In the genomic region with DNA sequence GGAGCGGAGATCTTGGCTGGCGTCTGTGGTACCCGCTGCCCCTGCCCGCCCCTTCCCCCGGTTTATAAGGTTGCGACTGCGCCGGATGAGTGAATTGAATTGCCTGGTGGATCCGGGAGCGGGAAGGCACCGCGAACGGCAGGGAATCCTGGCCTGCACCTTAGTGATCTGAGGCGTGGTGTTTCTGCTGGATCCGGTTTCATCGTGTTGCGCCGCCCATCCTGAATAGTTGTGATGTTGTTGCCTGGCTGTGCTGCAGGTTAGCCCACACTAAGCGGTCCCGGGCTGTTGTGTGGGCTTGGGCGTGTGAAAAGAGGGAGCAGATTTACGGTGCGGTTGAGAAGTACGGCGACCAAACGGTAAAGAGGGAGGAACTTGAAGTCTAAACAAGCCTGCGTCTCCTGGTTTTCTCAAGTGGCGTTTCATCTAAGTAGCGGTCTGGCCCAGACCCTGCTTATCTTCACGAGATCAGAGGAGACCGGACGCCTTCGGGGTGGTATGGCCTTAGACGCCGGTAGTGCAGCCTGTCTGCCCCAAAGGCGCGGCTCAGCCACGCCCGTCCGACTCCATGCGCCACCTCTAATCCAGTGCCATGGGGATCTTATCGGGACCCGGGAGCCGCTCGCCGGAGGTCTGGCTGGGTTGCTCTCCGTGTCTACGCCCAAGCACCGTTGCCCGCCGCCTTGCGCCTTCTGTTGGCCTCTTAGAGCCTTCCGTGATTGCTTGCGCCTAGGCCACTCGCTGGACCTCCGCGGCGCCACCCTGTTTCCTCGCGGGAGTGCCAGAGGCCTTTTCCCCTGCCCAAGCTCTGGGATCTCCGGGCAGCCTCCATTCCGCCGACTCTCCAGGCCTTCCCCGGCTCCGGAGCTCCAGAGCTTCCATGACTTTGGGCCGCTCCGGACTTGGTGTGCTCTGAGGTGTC, we compare ENCODE assay signal across 8 cellular contexts.
DNase-seq lines count a peak whose midpoint lies in the region; ATAC-seq and TF ChIP-seq lines count a peak whose summit lies in the region.

No MANE protein-coding gene starts in this region.

- H3K27ac Mint-ChIP-seq in T-helper 17 cell (peak overlapping the region; percentile 83), endothelial cell (ENCODE audit: unreplicated experiment) (no peak overlapping the region)

- H3K27ac ChIP-seq in urinary bladder (ENCODE audit: low read depth) = no peak overlapping the region

- peak overlapping the region; percentile 16 for H3K4me3 ChIP-seq in urinary bladder (ENCODE audit: low read depth, low read length)

- whole genome bisulfite sequencing in urinary bladder = 2% methylated on average over 67 of the region's 67 CpGs

- no peaks in the 10 kb centered on the region for H3K36me3 ChIP-seq in urinary bladder (ENCODE audit: insufficient read depth)

- H3K36me3 Mint-ChIP-seq in T-helper 17 cell (ENCODE audit: low read depth) (peaks cover 2% of the 10 kb centered on the region), endothelial cell (ENCODE audit: low read depth, unreplicated experiment) (no peaks in the 10 kb centered on the region)

- H3K27me3 Mint-ChIP-seq in T-helper 17 cell = peaks cover 57% of the 10 kb centered on the region
- H3K27me3 Mint-ChIP-seq in endothelial cell (ENCODE audit: unreplicated experiment) = peaks cover 22% of the 10 kb centered on the region

- no peaks in the 10 kb centered on the region for H3K9me3 Mint-ChIP-seq in endothelial cell (ENCODE audit: unreplicated experiment)

- H3K4me1 Mint-ChIP-seq in T-helper 17 cell = peaks cover 18% of the 10 kb centered on the region
- H3K4me1 Mint-ChIP-seq in endothelial cell (ENCODE audit: unreplicated experiment) = peaks cover 18% of the 10 kb centered on the region

- DNase-seq in DMS79 treated with DMSO at 0.1 percent for 48 hours (lab: John Stamatoyannopoulos, UW) = peak; percentile 45
- DNase-seq in DMS79 (lab: John Stamatoyannopoulos, UW) = no peak
- DNase-seq in NCI-H1092 treated with DMSO at 0.1 percent for 48 hours (lab: John Stamatoyannopoulos, UW) = peak; percentile 51
- no peak for DNase-seq in T-helper 17 cell
- DNase-seq in endothelial cell (ENCODE audit: low spot score) = peak; percentile 35
- DNase-seq in mucosa of gallbladder (ENCODE audit: low spot score) = peak; percentile 58

- peak overlapping the region; percentile 93 for H3K4me3 Mint-ChIP-seq in T-helper 17 cell
- H3K4me3 Mint-ChIP-seq in endothelial cell (ENCODE audit: unreplicated experiment) = peak overlapping the region; percentile 87

- H3K4me1 ChIP-seq in urinary bladder (ENCODE audit: insufficient read depth) = peaks cover 4% of the 10 kb centered on the region

- no peaks in the 10 kb centered on the region for H3K9me3 ChIP-seq in T-helper 17 cell (ENCODE audit: control insufficient read depth, low read length, poor library complexity, severe bottlenecking)

- ATAC-seq in T-helper 17 cell (peak; percentile 29), GM18909 (IDR thresholded peaks at IDR 0.05; ENCODE audit: poor library complexity, unreplicated experiment) (no peak)

- no peak for TF ChIP-seq CTCF in endothelial cell (IDR thresholded peaks at IDR 0.05; ENCODE audit: unreplicated experiment)

Comparison
In these comparisons a context has a peak if more than half of its experiments do, and no peak if none do; other contexts are left out.
1. DNase-seq: peak in DMS79 treated with DMSO at 0.1 percent for 48 hours (single experiment), NCI-H1092 treated with DMSO at 0.1 percent for 48 hours (single experiment), endothelial cell (single experiment) and mucosa of gallbladder (single experiment); none in DMS79 (single experiment) and T-helper 17 cell (0 of 3).